Comparison of ENCODE assay signal across 8 cellular contexts in genomic region chr17:59410049-59410437, GRCh38.
"Had no signal": no experiment of that assay in that cellular context is flagged by ENCODE, and none has a peak within 500 bp of the region (broad histone marks: within the 10 kb centered on the region; RNA-seq: fewer than 3 reads in every experiment).

No MANE protein-coding gene starts in this region.

- ATAC-seq: K562 had no signal

- DNase-seq: IMR-90, KBM-7, KG1 had no signal

- H3K9ac ChIP-seq: KMS-11 had no signal

- H3K27ac ChIP-seq: HL-60, KMS-11 had no signal

- H3K4me3 ChIP-seq: K562 had no signal

- FAIRE-seq: HTR-8/SVneo, K562 had no signal

- H3K27ac Mint-ChIP-seq: IgD-negative memory B cell had no signal

- H3K4me2 ChIP-seq: KMS-11 had no signal
